32 cellular contexts compared by ENCODE assay signal in the genomic region with DNA sequence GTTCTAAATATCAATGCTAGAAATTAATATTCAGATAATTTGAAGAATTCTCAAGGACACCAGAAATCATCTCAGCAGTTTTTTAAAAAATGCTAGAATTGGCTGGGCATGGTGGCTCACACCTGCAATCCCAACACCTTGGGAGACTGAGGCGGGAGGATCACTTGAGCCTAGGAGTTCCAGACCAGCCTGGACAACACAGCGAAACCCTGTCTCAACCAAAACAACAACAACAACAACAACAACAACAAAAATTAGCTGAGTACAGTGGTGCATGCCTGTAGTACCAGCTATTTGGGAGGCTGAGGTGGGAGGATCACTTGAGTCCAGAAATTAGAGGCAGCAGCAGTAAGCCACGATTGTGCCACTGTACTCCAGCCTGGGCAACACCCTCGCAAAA. TPM values are rescaled to one million over a fixed set of nuclear protein-coding genes. Genes with fewer than 3 reads are reported as not detected.
"Had no signal": no experiment of that assay in that cellular context is flagged by ENCODE, and none has a peak within 500 bp of the region (broad histone marks: within the 10 kb centered on the region; RNA-seq: fewer than 3 reads in every experiment).

No MANE protein-coding gene starts in this region.

- H3K4me3 ChIP-seq: colonic mucosa, dorsolateral prefrontal cortex, esophagus muscularis mucosa, esophagus squamous epithelium, gastrocnemius medialis, gastroesophageal sphincter, heart left ventricle, heart right ventricle had no signal

- H3K9me3 Mint-ChIP-seq: dendritic cell treated with granulocyte-macrophage colony-stimulating factor and Interleukin-4, amounts not matched to agents 40 ng/mL and 50 ng/mL, for 4 days; effector memory CD8-positive, alpha-beta T cell; endodermal cell had no signal

- H3K9me3 ChIP-seq: colonic mucosa, esophagus muscularis mucosa, esophagus squamous epithelium, gastrocnemius medialis, gastroesophageal sphincter, heart left ventricle, heart right ventricle had no signal

- FAIRE-seq: colon, endometrium, endothelial cell of umbilical vein, frontal cortex had no signal

- ATAC-seq: effector memory CD8-positive, alpha-beta T cell; esophagus mucosa; foreskin keratinocyte; gastrocnemius medialis; gastroesophageal sphincter; heart left ventricle; heart right ventricle had no signal

- H3K4me3 Mint-ChIP-seq: dendritic cell treated with granulocyte-macrophage colony-stimulating factor and Interleukin-4, amounts not matched to agents 40 ng/mL and 50 ng/mL, for 4 days; effector memory CD8-positive, alpha-beta T cell; endodermal cell had no signal

- H3K27ac ChIP-seq: colonic mucosa, epithelial cell of prostate, esophagus muscularis mucosa, esophagus squamous epithelium, foreskin keratinocyte, gastrocnemius medialis, gastroesophageal sphincter, heart left ventricle, heart right ventricle had no signal

- H3K27me3 Mint-ChIP-seq: dendritic cell treated with granulocyte-macrophage colony-stimulating factor and Interleukin-4, amounts not matched to agents 40 ng/mL and 50 ng/mL, for 4 days; effector memory CD8-positive, alpha-beta T cell had no signal

- H3K27ac Mint-ChIP-seq: dendritic cell treated with granulocyte-macrophage colony-stimulating factor and Interleukin-4, amounts not matched to agents 40 ng/mL and 50 ng/mL, for 4 days; endodermal cell had no signal

- DNase-seq: colonic mucosa; cortex of kidney; dermis blood vessel endothelial cell; dorsolateral prefrontal cortex; effector CD4-positive, alpha-beta T cell; effector CD8-positive, alpha-beta T cell; effector memory CD4-positive, alpha-beta T cell; effector memory CD8-positive, alpha-beta T cell; endodermal cell; erythroblast; esophagus squamous epithelium; foreskin fibroblast; foreskin keratinocyte; foreskin melanocyte; gastrocnemius medialis; glutamatergic neuron; head of caudate nucleus; heart left ventricle; heart right ventricle had no signal

- H3K36me3 ChIP-seq: colonic mucosa had no signal

- H3K27me3 ChIP-seq: colonic mucosa, dorsolateral prefrontal cortex, esophagus muscularis mucosa, esophagus squamous epithelium, foreskin keratinocyte, gastrocnemius medialis, gastroesophageal sphincter, heart left ventricle, heart right ventricle had no signal

- H3K4me1 ChIP-seq: colonic mucosa had no signal

RNA-seq across cellular contexts. Expression of a gene that starts 13.6 kb away (rescaled TPM):
- total RNA-seq: dermis blood vessel endothelial cell, dermis microvascular lymphatic vessel endothelial cell, epithelial cell of proximal tubule, esophagus mucosa, esophagus squamous epithelium, foreskin keratinocyte, frontal cortex, gastrocnemius medialis, glomerular endothelial cell had no signal
- polyA plus RNA-seq: fibroblast of lung, foreskin keratinocyte had no signal
